Comparison of ENCODE assay signal across 1 cellular context in the genomic region with DNA sequence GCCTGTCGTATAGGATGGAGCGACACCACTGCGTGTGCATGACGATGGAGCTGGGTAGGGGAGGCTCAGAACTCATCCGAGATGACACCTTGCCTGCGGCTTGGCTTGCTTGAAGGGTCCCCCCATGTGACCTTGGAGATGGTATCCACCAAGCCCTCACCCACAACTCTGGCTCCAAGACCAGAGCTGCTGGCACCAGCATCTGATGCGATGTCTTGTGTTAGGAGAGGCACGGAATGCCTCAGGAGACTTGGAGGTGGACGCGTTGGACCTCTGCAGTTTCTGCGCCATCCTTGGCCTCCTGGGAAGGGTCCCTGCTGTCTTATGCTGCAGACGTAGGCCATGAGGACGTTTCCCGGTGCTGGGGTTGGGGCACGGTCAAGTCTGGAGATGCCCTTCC.
TF ChIP-seq lines count a peak whose summit lies in the region.

No MANE protein-coding gene starts in this region.

TF ChIP-seq in GM23338, 12 proteins besides CTCF, POLR2A, EP300 and RAD21:
- TF ChIP-seq JUNB (IDR thresholded peaks at IDR 0.05; ENCODE audit: unreplicated experiment) = no peak
- TF ChIP-seq EZH2 (IDR thresholded peaks at IDR 0.05; ENCODE audit: low read depth, unreplicated experiment) = no peak
- TF ChIP-seq EZH2phosphoT487 (IDR thresholded peaks at IDR 0.05; ENCODE audit: unreplicated experiment) = no peak
- TF ChIP-seq POLR2AphosphoS5 (IDR thresholded peaks at IDR 0.05; ENCODE audit: low read depth) = no peak
- TF ChIP-seq, protein P1, sequence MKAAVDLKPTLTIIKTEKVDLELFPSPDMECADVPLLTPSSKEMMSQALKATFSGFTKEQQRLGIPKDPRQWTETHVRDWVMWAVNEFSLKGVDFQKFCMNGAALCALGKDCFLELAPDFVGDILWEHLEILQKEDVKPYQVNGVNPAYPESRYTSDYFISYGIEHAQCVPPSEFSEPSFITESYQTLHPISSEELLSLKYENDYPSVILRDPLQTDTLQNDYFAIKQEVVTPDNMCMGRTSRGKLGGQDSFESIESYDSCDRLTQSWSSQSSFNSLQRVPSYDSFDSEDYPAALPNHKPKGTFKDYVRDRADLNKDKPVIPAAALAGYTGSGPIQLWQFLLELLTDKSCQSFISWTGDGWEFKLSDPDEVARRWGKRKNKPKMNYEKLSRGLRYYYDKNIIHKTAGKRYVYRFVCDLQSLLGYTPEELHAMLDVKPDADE (IDR thresholded peaks at IDR 0.05) = no peak
- no peak for TF ChIP-seq ZNF331 (CRISPR knock-in tag; IDR thresholded peaks at IDR 0.05; ENCODE audit: low read depth)
- TF ChIP-seq, protein P2, sequence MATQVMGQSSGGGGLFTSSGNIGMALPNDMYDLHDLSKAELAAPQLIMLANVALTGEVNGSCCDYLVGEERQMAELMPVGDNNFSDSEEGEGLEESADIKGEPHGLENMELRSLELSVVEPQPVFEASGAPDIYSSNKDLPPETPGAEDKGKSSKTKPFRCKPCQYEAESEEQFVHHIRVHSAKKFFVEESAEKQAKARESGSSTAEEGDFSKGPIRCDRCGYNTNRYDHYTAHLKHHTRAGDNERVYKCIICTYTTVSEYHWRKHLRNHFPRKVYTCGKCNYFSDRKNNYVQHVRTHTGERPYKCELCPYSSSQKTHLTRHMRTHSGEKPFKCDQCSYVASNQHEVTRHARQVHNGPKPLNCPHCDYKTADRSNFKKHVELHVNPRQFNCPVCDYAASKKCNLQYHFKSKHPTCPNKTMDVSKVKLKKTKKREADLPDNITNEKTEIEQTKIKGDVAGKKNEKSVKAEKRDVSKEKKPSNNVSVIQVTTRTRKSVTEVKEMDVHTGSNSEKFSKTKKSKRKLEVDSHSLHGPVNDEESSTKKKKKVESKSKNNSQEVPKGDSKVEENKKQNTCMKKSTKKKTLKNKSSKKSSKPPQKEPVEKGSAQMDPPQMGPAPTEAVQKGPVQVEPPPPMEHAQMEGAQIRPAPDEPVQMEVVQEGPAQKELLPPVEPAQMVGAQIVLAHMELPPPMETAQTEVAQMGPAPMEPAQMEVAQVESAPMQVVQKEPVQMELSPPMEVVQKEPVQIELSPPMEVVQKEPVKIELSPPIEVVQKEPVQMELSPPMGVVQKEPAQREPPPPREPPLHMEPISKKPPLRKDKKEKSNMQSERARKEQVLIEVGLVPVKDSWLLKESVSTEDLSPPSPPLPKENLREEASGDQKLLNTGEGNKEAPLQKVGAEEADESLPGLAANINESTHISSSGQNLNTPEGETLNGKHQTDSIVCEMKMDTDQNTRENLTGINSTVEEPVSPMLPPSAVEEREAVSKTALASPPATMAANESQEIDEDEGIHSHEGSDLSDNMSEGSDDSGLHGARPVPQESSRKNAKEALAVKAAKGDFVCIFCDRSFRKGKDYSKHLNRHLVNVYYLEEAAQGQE (IDR thresholded peaks at IDR 0.05; ENCODE audit: unreplicated experiment) = no peak
TF ChIP-seq in GM23338: peak in this region for 0.
